Comparison of ENCODE assay signal across 25 cellular contexts in the genomic region with DNA sequence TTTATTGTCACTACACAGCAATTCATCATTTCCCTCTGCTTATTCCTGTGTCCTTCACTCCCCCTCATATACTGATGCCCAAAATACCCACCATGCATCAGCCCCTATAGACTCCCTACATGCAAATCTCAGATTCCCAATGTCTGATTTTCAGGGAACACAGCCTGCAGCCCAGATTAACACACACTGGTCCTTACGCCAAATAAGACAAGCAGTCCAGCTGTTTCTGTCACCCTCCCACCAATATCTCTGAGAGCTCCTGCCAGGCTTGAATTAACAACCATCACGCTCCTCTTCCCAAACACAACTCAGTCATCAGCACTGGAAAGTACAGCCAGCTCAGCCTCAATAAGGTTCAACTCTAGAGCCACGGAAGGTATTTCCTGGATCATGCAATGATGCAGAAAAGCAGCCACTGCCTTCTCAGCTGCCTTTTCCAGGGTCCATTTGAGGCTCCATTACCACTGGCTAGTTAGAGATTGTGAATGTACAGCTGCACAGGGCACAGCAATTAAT. TPM values are rescaled to one million over a fixed set of nuclear protein-coding genes. Genes with fewer than 3 reads are reported as not detected.
DNase-seq lines count a peak whose midpoint lies in the region; ATAC-seq and TF ChIP-seq lines count a peak whose summit lies in the region.
"Had no signal": no experiment of that assay in that cellular context is flagged by ENCODE, and none has a peak within 500 bp of the region (broad histone marks: within the 10 kb centered on the region; RNA-seq: fewer than 3 reads in every experiment).

No MANE protein-coding gene starts in this region.

- DNase-seq in Caki2 (ENCODE audit: low read depth) = peak; percentile 52
- DNase-seq in MG63 = peak; percentile 4
- no peak for DNase-seq in left ventricle myocardium inferior
- no peak for DNase-seq in omental fat pad (ENCODE audit: low spot score)
- no peak for DNase-seq in stimulated activated CD4-positive, alpha-beta T cell treated with anti-CD3 and anti-CD28 coated beads, Interleukin-12 subunit alpha, Interleukin-12 subunit beta, amount 100 ng/mL, for 4 hours
- DNase-seq in GOT3 (lab: John Stamatoyannopoulos, UW) = no peak
- DNase-seq in left lobe of liver (ENCODE audit: low spot score) = no peak
- DNase-seq: activated CD4-positive, alpha-beta T cell treated with anti-CD3 and anti-CD28 coated beads for 4 hours; activated naive CD4-positive, alpha-beta T cell; activated T-cell treated with anti-CD3 and anti-CD28 coated beads, Interleukin-2, amount 50 U/mL, for 4 hours; amniotic stem cell; DMS153; effector memory CD8-positive, alpha-beta T cell; GDM1; mammary epithelial cell; NCI-H1048; NCI-H2029; NCI-H2227 treated with DMSO at 0.1 percent for 48 hours; NCI-H748 treated with DMSO at 0.1 percent for 48 hours; nucleus accumbens; stimulated activated CD4-positive, alpha-beta T cell treated with anti-CD3 and anti-CD28 coated beads, Interleukin-2, amount 100 ng/mL, for 48 hours; T-helper 17 cell had no signal

- in situ Hi-C loops in Caki2 (cut with HindIII; ENCODE audit: low pct_unique_long_range_greater_than_20kb, low sequenced_read_pairs) = no loop called here

- no peaks in the 10 kb centered on the region for H3K36me3 ChIP-seq in MG63
- H3K36me3 ChIP-seq in left ventricle myocardium inferior = no peaks in the 10 kb centered on the region

- peak; percentile 68 for ATAC-seq in omental fat pad (ENCODE audit: low FRiP score)
- no peak for ATAC-seq in left lobe of liver
- ATAC-seq: activated T-cell treated with anti-CD3 and anti-CD28 coated beads, Interleukin-2, amount 50 U/mL, for 4 hours; effector memory CD8-positive, alpha-beta T cell; T-helper 17 cell had no signal

- no peaks in the 10 kb centered on the region for H3K27me3 ChIP-seq in MG63
- no peaks in the 10 kb centered on the region for H3K27me3 ChIP-seq in left ventricle myocardium inferior (ENCODE audit: low read depth)

- no peak for TF ChIP-seq CTCF in left ventricle myocardium inferior (IDR thresholded peaks at IDR 0.05; ENCODE audit: borderline replicate concordance)
- TF ChIP-seq CTCF in omental fat pad (IDR thresholded peaks at IDR 0.05) = no peak

- no peak overlapping the region for H3K4me3 ChIP-seq in MG63
- H3K4me3 ChIP-seq in left ventricle myocardium inferior = no peak overlapping the region
- H3K4me3 ChIP-seq: coronary artery, SK-N-MC had no signal

- H3K27ac ChIP-seq in left ventricle myocardium inferior (replicated peaks) = peak overlapping the region; percentile 42
- H3K27ac ChIP-seq: coronary artery, KMS-11, SK-N-MC had no signal

- intact Hi-C loops in left ventricle myocardium inferior (cut with micrococcal nuclease) = no loop called here

- H3K9me3 ChIP-seq in MG63 (no peaks in the 10 kb centered on the region), left ventricle myocardium inferior (replicated peaks) (no peaks in the 10 kb centered on the region)

- H3K4me1 ChIP-seq in left ventricle myocardium inferior = peaks cover 23% of the 10 kb centered on the region

RNA-seq across cellular contexts. Expression of gene SLC35F5, which starts 39.0 kb away (rescaled TPM):
- 126 and 156 TPM in 2 replicates for total RNA-seq in Caki2 (2014; rRNA removed; shearing (Covaris generic); ENCODE audit: low replicate concordance)
- 61.1 and 66.1 TPM in 2 replicates for total RNA-seq in MG63 (2014; rRNA removed; shearing (Covaris generic); ENCODE audit: low replicate concordance)
- total RNA-seq in left ventricle myocardium inferior (61.4 TPM), omental fat pad (10 to 100 TPM; 57.2 to 87.0 (median 69.1) TPM), left lobe of liver (30.3 TPM)

Comparison
In these comparisons a context has a peak if more than half of its experiments do, and no peak if none do; other contexts are left out.
1. DNase-seq: peak in Caki2 (single experiment) and MG63 (single experiment); none in left ventricle myocardium inferior (single experiment), omental fat pad (single experiment), stimulated activated CD4-positive, alpha-beta T cell treated with anti-CD3 and anti-CD28 coated beads, Interleukin-12 subunit alpha, Interleukin-12 subunit beta, amount 100 ng/mL, for 4 hours (single experiment), GOT3 (single experiment) and left lobe of liver (single experiment).